29 cellular contexts compared by ENCODE assay signal in the genomic region with DNA sequence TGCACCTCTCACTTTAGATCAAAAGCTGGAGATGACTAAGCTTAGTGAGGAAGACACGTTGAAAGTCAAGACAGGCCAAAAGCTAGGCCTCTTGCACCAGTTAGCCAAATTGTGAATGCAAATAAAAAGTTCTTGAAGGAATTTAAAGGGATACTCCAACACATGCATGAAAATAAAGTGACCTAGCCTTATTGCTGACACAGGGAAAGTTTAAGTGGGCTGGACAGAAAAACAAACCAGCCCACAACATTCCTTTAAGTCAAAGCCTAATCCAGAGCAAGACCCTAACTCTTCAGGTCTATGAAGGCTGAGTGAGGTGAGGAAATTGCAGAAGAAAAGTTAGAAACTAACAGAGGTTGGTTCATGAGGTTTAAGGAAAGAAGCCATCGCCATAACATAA.
"Had no signal": no experiment of that assay in that cellular context is flagged by ENCODE, and none has a peak within 500 bp of the region (broad histone marks: within the 10 kb centered on the region; RNA-seq: fewer than 3 reads in every experiment).

No MANE protein-coding gene starts in this region.

- H3K4me3 Mint-ChIP-seq: dendritic cell treated with granulocyte-macrophage colony-stimulating factor and Interleukin-4, amounts not matched to agents 40 ng/mL and 50 ng/mL, for 4 days; effector memory CD8-positive, alpha-beta T cell; endodermal cell had no signal

- H3K4me1 ChIP-seq: colonic mucosa, gastrocnemius medialis had no signal

- FAIRE-seq: colon, endometrium, endothelial cell of umbilical vein, frontal cortex had no signal

- H3K27ac Mint-ChIP-seq: dendritic cell treated with granulocyte-macrophage colony-stimulating factor and Interleukin-4, amounts not matched to agents 40 ng/mL and 50 ng/mL, for 4 days; effector memory CD8-positive, alpha-beta T cell; endodermal cell had no signal

- DNase-seq: colonic mucosa; cortex of kidney; dermis blood vessel endothelial cell; dorsolateral prefrontal cortex; effector CD4-positive, alpha-beta T cell; effector CD8-positive, alpha-beta T cell; effector memory CD4-positive, alpha-beta T cell; effector memory CD8-positive, alpha-beta T cell; endodermal cell; erythroblast; esophagus squamous epithelium; foreskin fibroblast; foreskin keratinocyte; foreskin melanocyte; gastrocnemius medialis; glutamatergic neuron; head of caudate nucleus; heart left ventricle; heart right ventricle had no signal

- H3K9me3 Mint-ChIP-seq: dendritic cell treated with granulocyte-macrophage colony-stimulating factor and Interleukin-4, amounts not matched to agents 40 ng/mL and 50 ng/mL, for 4 days had no signal

- H3K27me3 ChIP-seq: colonic mucosa, dorsolateral prefrontal cortex, esophagus muscularis mucosa, esophagus squamous epithelium, foreskin keratinocyte, gastrocnemius medialis, gastroesophageal sphincter, heart left ventricle, heart right ventricle had no signal

- H3K4me3 ChIP-seq: colonic mucosa, coronary artery, dorsolateral prefrontal cortex, esophagus muscularis mucosa, esophagus squamous epithelium, gastrocnemius medialis, gastroesophageal sphincter, heart left ventricle, heart right ventricle had no signal

- H3K9me3 ChIP-seq: colonic mucosa, esophagus muscularis mucosa, esophagus squamous epithelium, gastrocnemius medialis, gastroesophageal sphincter had no signal

- H3K27ac ChIP-seq: colonic mucosa, coronary artery, dorsolateral prefrontal cortex, epithelial cell of prostate, esophagus squamous epithelium, foreskin keratinocyte, gastrocnemius medialis, gastroesophageal sphincter, heart left ventricle, heart right ventricle had no signal

- ATAC-seq: effector memory CD8-positive, alpha-beta T cell; esophagus mucosa; foreskin keratinocyte; gastrocnemius medialis; gastroesophageal sphincter; heart left ventricle; heart right ventricle had no signal

- H3K36me3 ChIP-seq: colonic mucosa, gastrocnemius medialis had no signal

- H3K27me3 Mint-ChIP-seq: dendritic cell treated with granulocyte-macrophage colony-stimulating factor and Interleukin-4, amounts not matched to agents 40 ng/mL and 50 ng/mL, for 4 days had no signal
